ENCODE assay signal across 27 cellular contexts in genomic region chr19:38457690-38458405, GRCh38. TPM values are rescaled to one million over a fixed set of nuclear protein-coding genes. Genes with fewer than 3 reads are reported as not detected.
"Had no signal": no experiment of that assay in that cellular context is flagged by ENCODE, and none has a peak within 500 bp of the region (broad histone marks: within the 10 kb centered on the region; RNA-seq: fewer than 3 reads in every experiment).

No MANE protein-coding gene starts in this region.

- H3K36me3 ChIP-seq: heart right ventricle, left ventricle myocardium inferior, ovary, spleen, stomach, thyroid gland, transverse colon, upper lobe of left lung had no signal

- H3K9me3 Mint-ChIP-seq: mesothelial cell of epicardium; natural killer cell treated with Interleukin-12 subunit alpha and Interleukin-12 subunit beta and Interleukin-15 and Interleukin-18, amount 100 ng/mL, for 72 hours; stimulated activated naive B cell treated with anti-CD40 and anti-IgM and Interleukin-4, amounts not matched to agents 10 μg/mL and 1 μg/mL and 100 μg/mL, for 72 hours had no signal

- H3K4me1 ChIP-seq: heart right ventricle, left ventricle myocardium inferior, spleen, stomach, testis, thyroid gland, transverse colon, upper lobe of left lung had no signal

- H3K4me1 Mint-ChIP-seq: mesothelial cell of epicardium had no signal

- H3K27me3 ChIP-seq: hepatocyte, ovary, testis, thyroid gland, transverse colon, upper lobe of left lung had no signal

- ATAC-seq: heart right ventricle; mucosa of descending colon; naive thymus-derived CD4-positive, alpha-beta T cell; natural killer cell treated with Interleukin-12 subunit alpha and Interleukin-12 subunit beta and Interleukin-15 and Interleukin-18, amount 100 ng/mL, for 72 hours; right cardiac atrium; sciatic nerve; stimulated activated naive B cell treated with anti-CD40 and anti-IgM and Interleukin-4, amounts not matched to agents 10 μg/mL and 1 μg/mL and 100 μg/mL, for 72 hours; stimulated activated naive CD8-positive, alpha-beta T cell treated with anti-CD3 and anti-CD28 coated beads, Interleukin-15, Interleukin-2, amounts not matched to agents 100 U/mL and 50 U/mL, for 24 hours had no signal

- H3K27ac Mint-ChIP-seq: mesothelial cell of epicardium; natural killer cell treated with Interleukin-12 subunit alpha and Interleukin-12 subunit beta and Interleukin-15 and Interleukin-18, amount 100 ng/mL, for 72 hours; progenitor cell of endocrine pancreas; stimulated activated naive B cell treated with anti-CD40 and anti-IgM and Interleukin-4, amounts not matched to agents 10 μg/mL and 1 μg/mL and 100 μg/mL, for 72 hours had no signal

- H3K9me3 ChIP-seq: heart right ventricle, left ventricle myocardium inferior, mucosa of descending colon, ovary, stomach, testis, thyroid gland, transverse colon, upper lobe of left lung had no signal

- H3K4me3 Mint-ChIP-seq: mesothelial cell of epicardium; naive thymus-derived CD4-positive, alpha-beta T cell; natural killer cell treated with Interleukin-12 subunit alpha and Interleukin-12 subunit beta and Interleukin-15 and Interleukin-18, amount 100 ng/mL, for 72 hours; stimulated activated naive B cell treated with anti-CD40 and anti-IgM and Interleukin-4, amounts not matched to agents 10 μg/mL and 1 μg/mL and 100 μg/mL, for 72 hours had no signal

- H3K36me3 Mint-ChIP-seq: mesothelial cell of epicardium; naive thymus-derived CD4-positive, alpha-beta T cell; natural killer cell treated with Interleukin-12 subunit alpha and Interleukin-12 subunit beta and Interleukin-15 and Interleukin-18, amount 100 ng/mL, for 72 hours; stimulated activated naive B cell treated with anti-CD40 and anti-IgM and Interleukin-4, amounts not matched to agents 10 μg/mL and 1 μg/mL and 100 μg/mL, for 72 hours had no signal

- DNase-seq: heart right ventricle; islet precursor cell; left ventricle myocardium inferior; mesendoderm; mucosa of descending colon; naive thymus-derived CD4-positive, alpha-beta T cell; ovary; retina; right cardiac atrium; small intestine; spleen; stimulated activated CD4-positive, alpha-beta T cell treated with anti-CD3 and anti-CD28 coated beads, Interleukin-4, amount 100 ng/mL, for 4 hours; stimulated activated CD8-positive, alpha-beta memory T cell treated with anti-CD3 and anti-CD28 coated beads, Interleukin-4, amount 100 ng/mL, for 48 hours; stimulated activated naive B cell treated with anti-CD40 and anti-IgM and Interleukin-4, amounts not matched to agents 10 μg/mL and 1 μg/mL and 100 μg/mL, for 72 hours; stimulated activated naive CD8-positive, alpha-beta T cell treated with anti-CD3 and anti-CD28 coated beads, Interleukin-15, Interleukin-2, amounts not matched to agents 100 U/mL and 50 U/mL, for 24 hours; stomach; testis; thyroid gland; transverse colon had no signal

- H3K27ac ChIP-seq: heart right ventricle, hepatocyte, left ventricle myocardium inferior, ovary, spleen, stomach, testis, thyroid gland, transverse colon, upper lobe of left lung had no signal

- H3K4me3 ChIP-seq: heart right ventricle, hepatocyte, left ventricle myocardium inferior, lung, mucosa of descending colon, ovary, spleen, stomach, testis, thyroid gland, transverse colon, upper lobe of left lung had no signal

RNA-seq across cellular contexts. Expression of gene RASGRP4, which starts 31.8 kb away (rescaled TPM):
- total RNA-seq: kidney epithelial cell, progenitor cell of endocrine pancreas had no signal
